ENCODE assay signal across 17 cellular contexts in genomic region chr10:47059606-47060311, GRCh38.
"Had no signal": no experiment of that assay in that cellular context is flagged by ENCODE, and none has a peak within 500 bp of the region (broad histone marks: within the 10 kb centered on the region; RNA-seq: fewer than 3 reads in every experiment).

No MANE protein-coding gene starts in this region.

- H3K27me3 ChIP-seq: ovary, right atrium auricular region, testis, tibial nerve had no signal

- DNase-seq: cerebellar nuclear complex; effector CD4-positive, alpha-beta T cell; foreskin melanocyte; left ventricle myocardium superior; mesenchymal stem cell; naive B cell; ovary; stimulated activated CD4-positive, alpha-beta T cell treated with anti-CD3 and anti-CD28 coated beads, Interleukin-4, amount 100 ng/mL, for 1 hour; stimulated activated naive CD8-positive, alpha-beta T cell treated with anti-CD3 and anti-CD28 coated beads, Interleukin-15, amount 100 ng/mL, for 72 hours; testis had no signal

- H3K36me3 ChIP-seq: ovary, right atrium auricular region, tibial nerve had no signal

- H3K9me3 ChIP-seq: ovary, right atrium auricular region, testis, tibial nerve had no signal

- H3K27ac ChIP-seq: hepatocyte, ovary, right atrium auricular region, testis, tibial nerve had no signal

- H3K4me1 ChIP-seq: right atrium auricular region, testis had no signal

- ATAC-seq: left colon; left ventricle myocardium superior; stimulated activated memory B cell treated with anti-CD40 and anti-IgM and Interleukin-4, amounts not matched to agents 10 μg/mL and 1 μg/mL and 100 μg/mL, for 72 hours; stimulated activated naive CD8-positive, alpha-beta T cell treated with anti-CD3 and anti-CD28 coated beads, Interleukin-15, amount 100 ng/mL, for 72 hours had no signal

- H3K4me3 ChIP-seq: hepatocyte, lung, ovary, right atrium auricular region, smooth muscle cell, testis, tibial nerve had no signal
